In genomic region chr6:139219271-139219729, GRCh38 we compare ENCODE assay signal across 8 cellular contexts.
DNase-seq lines count a peak whose midpoint lies in the region; ATAC-seq and TF ChIP-seq lines count a peak whose summit lies in the region.

No MANE protein-coding gene starts in this region.

- H3K36me3 ChIP-seq in CD8-positive, alpha-beta memory T cell (ENCODE audit: insufficient read depth, low read length) = no peaks in the 10 kb centered on the region

- H3K9me3 Mint-ChIP-seq in CD8-positive, alpha-beta memory T cell = peaks cover 0 to 1% (median 0%) of the 10 kb centered on the region in 5 donors

- no peaks in the 10 kb centered on the region for H3K27me3 ChIP-seq in CD8-positive, alpha-beta memory T cell (ENCODE audit: insufficient read depth, low read length, poor library complexity, severe bottlenecking)
- no peaks in the 10 kb centered on the region for H3K27me3 ChIP-seq in dorsolateral prefrontal cortex

- no peaks in the 10 kb centered on the region for H3K9me3 ChIP-seq in CD8-positive, alpha-beta memory T cell (ENCODE audit: low read length)

- H3K36me3 Mint-ChIP-seq in CD8-positive, alpha-beta memory T cell = peaks cover 0 to 4% (median 0%) of the 10 kb centered on the region in 3 donors

- H3K4me1 ChIP-seq in CD8-positive, alpha-beta memory T cell (ENCODE audit: insufficient read depth, low read length) = peaks cover 7% of the 10 kb centered on the region

- peak overlapping the region in 7 of 8 donors; percentile 31 to 91 (median 85) for H3K27ac Mint-ChIP-seq in CD8-positive, alpha-beta memory T cell

- H3K4me3 ChIP-seq in CD8-positive, alpha-beta memory T cell (ENCODE audit: low read length) = no peak overlapping the region
- H3K4me3 ChIP-seq in dorsolateral prefrontal cortex = peak overlapping the region in 16 of 59 donors; percentile 3 to 38 (median 17)

- CTCF ChIA-PET in CD8-positive, alpha-beta memory T cell (lab: Charles Lee) = interaction anchor here (0.5 to 5.9 kb wide), 49 partner anchors 10 to 1152 kb away, joined by 3 to 88 read pairs (median 4); partner anchors contain the start of genes CITED2 and TXLNB

- H3K4me1 Mint-ChIP-seq in CD8-positive, alpha-beta memory T cell = peaks cover 8 to 12% (median 12%) of the 10 kb centered on the region in 3 donors

- POLR2A ChIA-PET in CD8-positive, alpha-beta memory T cell (lab: Charles Lee) = interaction anchor here (0.6 to 1.1 kb wide), 5 partner anchors 72 to 155 kb away, joined by 3 to 11 read pairs (median 3); partner anchors contain the start of genes CITED2 and TXLNB

- peak overlapping the region in 3 of 7 donors; percentile 40 to 81 (median 62) for H3K4me3 Mint-ChIP-seq in CD8-positive, alpha-beta memory T cell

- ATAC-seq in GM19463 (IDR thresholded peaks at IDR 0.05; ENCODE audit: unreplicated experiment) = peak; percentile 100
- ATAC-seq in HG03571 (IDR thresholded peaks at IDR 0.05; ENCODE audit: unreplicated experiment) = peak; percentile 100

- no peaks in the 10 kb centered on the region for H3K27me3 Mint-ChIP-seq in CD8-positive, alpha-beta memory T cell

- intact Hi-C loops in dorsolateral prefrontal cortex (cut with DNase I) = loop anchor here (1.0 to 5.0 kb wide), 3 partner anchors 84 to 144 kb away; partner anchors contain the start of gene HECA (in 1 of the 2)

- DNase-seq in CD8-positive, alpha-beta memory T cell = peak; percentile 37 to 80 (median 55)
- peak; percentile 75 for DNase-seq in NCI-H748 treated with DMSO at 0.1 percent for 48 hours (lab: John Stamatoyannopoulos, UW)
- DNase-seq in activated CD4-positive, alpha-beta T cell treated with anti-CD3 and anti-CD28 coated beads, Interleukin-2, amount 50 U/mL, for 4 hours = peak; percentile 64 to 72
- DNase-seq in dorsolateral prefrontal cortex = peak; percentile 27 to 90 (median 88)
- DNase-seq in lung microvascular endothelial cell (ENCODE audit: low read depth in 2 of 2) = peak; percentile 93 to 96
- DNase-seq in stimulated activated CD4-positive, alpha-beta T cell treated with anti-CD3 and anti-CD28 coated beads, TNF-alpha, amount 100 ng/mL, for 48 hours (ENCODE audit: low read depth in 3 of 3) = peak; percentile 52 to 66 (median 55)

- no peak overlapping the region for H3K27ac ChIP-seq in CD8-positive, alpha-beta memory T cell (ENCODE audit: low read depth, low read length)
- H3K27ac ChIP-seq in dorsolateral prefrontal cortex = peak overlapping the region in 50 of 59 donors; percentile 4 to 83 (median 59)

- TF ChIP-seq CTCF in dorsolateral prefrontal cortex (IDR thresholded peaks at IDR 0.05 in 54 of 56, conservative IDR thresholded peaks at IDR 0.05 in 2 of 56; ENCODE audit: low read depth in 1 of 56, partially characterized antibody in 56 of 56) = peak; percentile 47 to 89 (median 78)
